In genomic region chr16:67177743-67178699, GRCh38 we compare ENCODE assay signal across 2 cellular contexts.
TF ChIP-seq lines count a peak whose summit lies in the region.

No MANE protein-coding gene starts in this region.

TF ChIP-seq in A549, 52 proteins besides CTCF, POLR2A, EP300 and RAD21:
- TF ChIP-seq, protein P1, sequence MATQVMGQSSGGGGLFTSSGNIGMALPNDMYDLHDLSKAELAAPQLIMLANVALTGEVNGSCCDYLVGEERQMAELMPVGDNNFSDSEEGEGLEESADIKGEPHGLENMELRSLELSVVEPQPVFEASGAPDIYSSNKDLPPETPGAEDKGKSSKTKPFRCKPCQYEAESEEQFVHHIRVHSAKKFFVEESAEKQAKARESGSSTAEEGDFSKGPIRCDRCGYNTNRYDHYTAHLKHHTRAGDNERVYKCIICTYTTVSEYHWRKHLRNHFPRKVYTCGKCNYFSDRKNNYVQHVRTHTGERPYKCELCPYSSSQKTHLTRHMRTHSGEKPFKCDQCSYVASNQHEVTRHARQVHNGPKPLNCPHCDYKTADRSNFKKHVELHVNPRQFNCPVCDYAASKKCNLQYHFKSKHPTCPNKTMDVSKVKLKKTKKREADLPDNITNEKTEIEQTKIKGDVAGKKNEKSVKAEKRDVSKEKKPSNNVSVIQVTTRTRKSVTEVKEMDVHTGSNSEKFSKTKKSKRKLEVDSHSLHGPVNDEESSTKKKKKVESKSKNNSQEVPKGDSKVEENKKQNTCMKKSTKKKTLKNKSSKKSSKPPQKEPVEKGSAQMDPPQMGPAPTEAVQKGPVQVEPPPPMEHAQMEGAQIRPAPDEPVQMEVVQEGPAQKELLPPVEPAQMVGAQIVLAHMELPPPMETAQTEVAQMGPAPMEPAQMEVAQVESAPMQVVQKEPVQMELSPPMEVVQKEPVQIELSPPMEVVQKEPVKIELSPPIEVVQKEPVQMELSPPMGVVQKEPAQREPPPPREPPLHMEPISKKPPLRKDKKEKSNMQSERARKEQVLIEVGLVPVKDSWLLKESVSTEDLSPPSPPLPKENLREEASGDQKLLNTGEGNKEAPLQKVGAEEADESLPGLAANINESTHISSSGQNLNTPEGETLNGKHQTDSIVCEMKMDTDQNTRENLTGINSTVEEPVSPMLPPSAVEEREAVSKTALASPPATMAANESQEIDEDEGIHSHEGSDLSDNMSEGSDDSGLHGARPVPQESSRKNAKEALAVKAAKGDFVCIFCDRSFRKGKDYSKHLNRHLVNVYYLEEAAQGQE (IDR thresholded peaks at IDR 0.05): no peak
- no peak for TF ChIP-seq SREBF2 (IDR thresholded peaks at IDR 0.05)
- TF ChIP-seq HOXB13 (CRISPR knock-in tag; IDR thresholded peaks at IDR 0.05; ENCODE audit: low read depth): no peak
- no peak for TF ChIP-seq FOSL2 (IDR thresholded peaks at IDR 0.05)
- no peak for TF ChIP-seq FOSL2 (CRISPR knock-in tag; IDR thresholded peaks at IDR 0.05)
- TF ChIP-seq JUN (IDR thresholded peaks at IDR 0.05): peak in 1 of 2 experiments; percentile 50; a peak in 1 of 5 replicates
- TF ChIP-seq MAZ (IDR thresholded peaks at IDR 0.05; ENCODE audit: borderline replicate concordance, low read depth, low read length): no peak
- TF ChIP-seq ESRRA (IDR thresholded peaks at IDR 0.05; ENCODE audit: borderline replicate concordance, low read length): no peak
- TF ChIP-seq HEYL (CRISPR knock-in tag; IDR thresholded peaks at IDR 0.05): no peak
- no peak for TF ChIP-seq MAFK (IDR thresholded peaks at IDR 0.05; ENCODE audit: partially characterized antibody)
- TF ChIP-seq HDAC2 (IDR thresholded peaks at IDR 0.05): no peak
- TF ChIP-seq MAX (IDR thresholded peaks at IDR 0.05): peak; percentile 56
- TF ChIP-seq RNF2 (IDR thresholded peaks at IDR 0.05; ENCODE audit: borderline replicate concordance, low read depth): no peak
- TF ChIP-seq BHLHE40 (IDR thresholded peaks at IDR 0.05; ENCODE audit: low read depth, low read length): no peak
- no peak for TF ChIP-seq FOXS1 (CRISPR knock-in tag; IDR thresholded peaks at IDR 0.05)
- TF ChIP-seq BCL3 (IDR thresholded peaks at IDR 0.05): no peak; the same call in 2 of the 3 replicates
- TF ChIP-seq KDM5A (IDR thresholded peaks at IDR 0.05): no peak
- no peak for TF ChIP-seq ZC3H11A (IDR thresholded peaks at IDR 0.05)
- no peak for TF ChIP-seq ATOH8 (CRISPR knock-in tag; IDR thresholded peaks at IDR 0.05; ENCODE audit: low read depth)
- no peak for TF ChIP-seq HOXA7 (CRISPR knock-in tag; IDR thresholded peaks at IDR 0.05)
- TF ChIP-seq KDM1A (IDR thresholded peaks at IDR 0.05; ENCODE audit: low read depth): no peak
- TF ChIP-seq CHD4 (IDR thresholded peaks at IDR 0.05; ENCODE audit: borderline replicate concordance): no peak
- TF ChIP-seq HES2 (IDR thresholded peaks at IDR 0.05): no peak
- TF ChIP-seq USF2 (IDR thresholded peaks at IDR 0.05): no peak
- TF ChIP-seq, protein P2, sequence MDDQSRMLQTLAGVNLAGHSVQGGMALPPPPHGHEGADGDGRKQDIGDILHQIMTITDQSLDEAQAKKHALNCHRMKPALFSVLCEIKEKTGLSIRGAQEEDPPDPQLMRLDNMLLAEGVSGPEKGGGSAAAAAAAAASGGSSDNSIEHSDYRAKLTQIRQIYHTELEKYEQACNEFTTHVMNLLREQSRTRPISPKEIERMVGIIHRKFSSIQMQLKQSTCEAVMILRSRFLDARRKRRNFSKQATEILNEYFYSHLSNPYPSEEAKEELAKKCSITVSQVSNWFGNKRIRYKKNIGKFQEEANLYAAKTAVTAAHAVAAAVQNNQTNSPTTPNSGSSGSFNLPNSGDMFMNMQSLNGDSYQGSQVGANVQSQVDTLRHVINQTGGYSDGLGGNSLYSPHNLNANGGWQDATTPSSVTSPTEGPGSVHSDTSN (IDR thresholded peaks at IDR 0.05): peak; percentile 70; the same call in 1 of the 2 replicates
- no peak for TF ChIP-seq EHMT2 (IDR thresholded peaks at IDR 0.05; ENCODE audit: low read depth)
- no peak for TF ChIP-seq POLR2AphosphoS2 (conservative IDR thresholded peaks at IDR 0.05; ENCODE audit: low read length)
TF ChIP-seq in A549: peak in this region for 3.

TF ChIP-seq in K562, 482 proteins besides CTCF, POLR2A, EP300 and RAD21 (continues in another document):
- TF ChIP-seq ZNF57 (CRISPR knock-in tag; IDR thresholded peaks at IDR 0.05): no peak
- TF ChIP-seq KLF16 (IDR thresholded peaks at IDR 0.05): no peak
- TF ChIP-seq EHMT2 (IDR thresholded peaks at IDR 0.05): no peak
- no peak for TF ChIP-seq MITF (IDR thresholded peaks at IDR 0.05)
- no peak for TF ChIP-seq SMAD2 (IDR thresholded peaks at IDR 0.05; ENCODE audit: low read depth, low read length)
- no peak for TF ChIP-seq ZNF445 (CRISPR knock-in tag; IDR thresholded peaks at IDR 0.05; ENCODE audit: low read depth)
- no peak for TF ChIP-seq ZFP91 (CRISPR knock-in tag; IDR thresholded peaks at IDR 0.05)
- no peak for TF ChIP-seq ZNF76 (CRISPR knock-in tag; IDR thresholded peaks at IDR 0.05; ENCODE audit: borderline replicate concordance)
- TF ChIP-seq ARID2 (IDR thresholded peaks at IDR 0.05): no peak
- TF ChIP-seq ZNF780A (CRISPR knock-in tag; IDR thresholded peaks at IDR 0.05): no peak
- no peak for TF ChIP-seq KDM5B (IDR thresholded peaks at IDR 0.05; ENCODE audit: insufficient replicate concordance, low read depth, low read length)
- no peak for TF ChIP-seq U2AF2 (optimal IDR thresholded peaks at IDR 0.05; ENCODE audit: low read depth, low read length)
- no peak for TF ChIP-seq BRF2 (IDR thresholded peaks at IDR 0.05; ENCODE audit: borderline replicate concordance, insufficient read depth, insufficient read length)
- no peak for TF ChIP-seq SMARCE1 (IDR thresholded peaks at IDR 0.05)
- TF ChIP-seq ZNF12 (CRISPR knock-in tag; IDR thresholded peaks at IDR 0.05): no peak
- TF ChIP-seq BCOR (IDR thresholded peaks at IDR 0.05): no peak
- TF ChIP-seq ZNF212 (CRISPR knock-in tag; IDR thresholded peaks at IDR 0.05): no peak
- TF ChIP-seq ESRRB (CRISPR knock-in tag; IDR thresholded peaks at IDR 0.05; ENCODE audit: borderline replicate concordance): no peak
- TF ChIP-seq JUN (IDR thresholded peaks at IDR 0.05; ENCODE audit: borderline replicate concordance, low read depth, low read length): no peak
- TF ChIP-seq JUN (CRISPR knock-in tag; IDR thresholded peaks at IDR 0.05; ENCODE audit: borderline replicate concordance): no peak
- peak; percentile 16; the same call in 1 of the 2 replicates for TF ChIP-seq HNRNPL (IDR thresholded peaks at IDR 0.05; ENCODE audit: low read depth, low read length)
- no peak for TF ChIP-seq ZZZ3 (IDR thresholded peaks at IDR 0.05)
- no peak; the same call in 1 of the 2 replicates for TF ChIP-seq PHF8 (IDR thresholded peaks at IDR 0.05; ENCODE audit: borderline replicate concordance, low read length)
- no peak for TF ChIP-seq ZNF347 (CRISPR knock-in tag; IDR thresholded peaks at IDR 0.05; ENCODE audit: low read depth)
- no peak for TF ChIP-seq ZNF140 (CRISPR knock-in tag; IDR thresholded peaks at IDR 0.05)
- TF ChIP-seq XRCC5 (IDR thresholded peaks at IDR 0.05; ENCODE audit: low read depth, low read length): no peak
- no peak for TF ChIP-seq TAF7 (tag; IDR thresholded peaks at IDR 0.05)
- TF ChIP-seq, protein P3, sequence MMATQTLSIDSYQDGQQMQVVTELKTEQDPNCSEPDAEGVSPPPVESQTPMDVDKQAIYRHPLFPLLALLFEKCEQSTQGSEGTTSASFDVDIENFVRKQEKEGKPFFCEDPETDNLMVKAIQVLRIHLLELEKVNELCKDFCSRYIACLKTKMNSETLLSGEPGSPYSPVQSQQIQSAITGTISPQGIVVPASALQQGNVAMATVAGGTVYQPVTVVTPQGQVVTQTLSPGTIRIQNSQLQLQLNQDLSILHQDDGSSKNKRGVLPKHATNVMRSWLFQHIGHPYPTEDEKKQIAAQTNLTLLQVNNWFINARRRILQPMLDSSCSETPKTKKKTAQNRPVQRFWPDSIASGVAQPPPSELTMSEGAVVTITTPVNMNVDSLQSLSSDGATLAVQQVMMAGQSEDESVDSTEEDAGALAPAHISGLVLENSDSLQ (IDR thresholded peaks at IDR 0.05): no peak
- TF ChIP-seq HNRNPLL (IDR thresholded peaks at IDR 0.05; ENCODE audit: low read depth, low read length, poor library complexity, severe bottlenecking): peak; percentile 61
- TF ChIP-seq IRF2 (CRISPR knock-in tag; IDR thresholded peaks at IDR 0.05): no peak
- TF ChIP-seq CBX2 (IDR thresholded peaks at IDR 0.05; ENCODE audit: insufficient read depth, low read length, poor library complexity, severe bottlenecking): no peak
- TF ChIP-seq HSF4 (CRISPR knock-in tag; IDR thresholded peaks at IDR 0.05; ENCODE audit: borderline replicate concordance): no peak
- TF ChIP-seq MXI1 (IDR thresholded peaks at IDR 0.05; ENCODE audit: low read depth, low read length): no peak
- TF ChIP-seq CEBPG (CRISPR knock-in tag; IDR thresholded peaks at IDR 0.05): 0 out of 2 replicates have a peak, but pooled peaks have one; percentile 6
- no peak for TF ChIP-seq CEBPG (tag; conservative IDR thresholded peaks at IDR 0.05 in 1 of 2, IDR thresholded peaks at IDR 0.05 in 1 of 2)
- peak; percentile 57 for TF ChIP-seq POLR2G (IDR thresholded peaks at IDR 0.05; ENCODE audit: low read depth, low read length)
- no peak for TF ChIP-seq POLR3A (IDR thresholded peaks at IDR 0.05; ENCODE audit: borderline replicate concordance, extremely low read depth, insufficient read depth, insufficient read length)
- TF ChIP-seq SMAD4 (CRISPR knock-in tag; conservative IDR thresholded peaks at IDR 0.05): no peak
- no peak for TF ChIP-seq GTF2A2 (tag; IDR thresholded peaks at IDR 0.05)
- TF ChIP-seq THAP7 (CRISPR knock-in tag; IDR thresholded peaks at IDR 0.05): no peak
- no peak for TF ChIP-seq GATAD2B (IDR thresholded peaks at IDR 0.05; ENCODE audit: borderline replicate concordance)
- no peak for TF ChIP-seq CHCHD3 (CRISPR knock-in tag; IDR thresholded peaks at IDR 0.05)
